ENCODE assay signal across 11 cellular contexts in the genomic region with DNA sequence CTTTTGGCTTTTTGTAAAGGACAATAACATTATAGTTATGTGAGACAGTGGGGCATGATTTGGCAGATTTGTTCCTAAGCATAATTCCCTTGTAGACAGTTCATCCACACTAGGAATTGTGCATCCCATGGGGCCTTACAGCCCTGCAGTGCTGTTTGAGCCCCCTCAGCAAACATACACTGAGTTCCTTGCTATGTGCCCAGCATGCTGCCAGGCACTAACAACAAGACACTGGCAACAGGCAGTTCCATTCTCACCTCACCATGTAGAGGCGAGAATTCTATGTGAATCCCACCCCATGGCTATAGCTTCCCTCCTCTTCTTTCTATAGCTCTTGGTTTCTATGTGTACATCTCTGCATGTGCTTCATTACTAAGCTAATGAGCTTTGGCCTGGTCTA. TPM values are rescaled to one million over a fixed set of nuclear protein-coding genes. Genes with fewer than 3 reads are reported as not detected.
DNase-seq lines count a peak whose midpoint lies in the region; ATAC-seq and TF ChIP-seq lines count a peak whose summit lies in the region.
"Had no signal": no experiment of that assay in that cellular context is flagged by ENCODE, and none has a peak within 500 bp of the region (broad histone marks: within the 10 kb centered on the region; RNA-seq: fewer than 3 reads in every experiment).

No MANE protein-coding gene starts in this region.

- H3K9me3 ChIP-seq in CD8-positive, alpha-beta memory T cell (ENCODE audit: low read length) = no peaks in the 10 kb centered on the region
- no peaks in the 10 kb centered on the region for H3K9me3 ChIP-seq in thyroid gland
- H3K9me3 ChIP-seq: gastrocnemius medialis, pancreas had no signal

- TF ChIP-seq CTCF in HFFc6 (IDR thresholded peaks at IDR 0.05) (no peak), nephron progenitor cell (IDR thresholded peaks at IDR 0.05) (no peak), thyroid gland (IDR thresholded peaks at IDR 0.05) (no peak)

- intact Hi-C loops in thyroid gland (cut with DNase I) = no loop called here
- intact Hi-C loops in sciatic nerve (cut with DNase I) = no loop called here

- peaks cover 16% of the 10 kb centered on the region for H3K4me1 ChIP-seq in CD8-positive, alpha-beta memory T cell (ENCODE audit: insufficient read depth, low read length)
- H3K4me1 ChIP-seq in thyroid gland = peaks cover 15 to 19% of the 10 kb centered on the region in 2 donors

- WGBS in thyroid gland, 2 donors = 100% methylated on average over 1 of the region's 1 CpG

- DNase-seq in CD8-positive, alpha-beta memory T cell = no peak
- DNase-seq in HFFc6 (no peak), nephron progenitor cell (no peak), thyroid gland (no peak), sciatic nerve (ENCODE audit: low spot score) (no peak), NCI-H128 (lab: John Stamatoyannopoulos, UW; ENCODE audit: unreplicated experiment) (no peak)
- DNase-seq: DMS53; gastrocnemius medialis; pancreas; stimulated activated CD4-positive, alpha-beta T cell treated with anti-CD3 and anti-CD28 coated beads, Interleukin-2, amount 100 ng/mL, for 24 hours had no signal

- H3K27ac Mint-ChIP-seq in CD8-positive, alpha-beta memory T cell = peak overlapping the region in 5 of 8 donors; percentile 81 to 95 (median 95)
- H3K27ac Mint-ChIP-seq in HFFc6 = peak overlapping the region; percentile 18; the same call in 1 of the 2 replicates
- H3K27ac Mint-ChIP-seq in activated naive CD8-positive, alpha-beta T cell = peak overlapping the region; percentile 78
- no peak overlapping the region for H3K27ac Mint-ChIP-seq in nephron progenitor cell

- H3K27me3 ChIP-seq in CD8-positive, alpha-beta memory T cell (ENCODE audit: insufficient read depth, low read length, poor library complexity, severe bottlenecking) = no peaks in the 10 kb centered on the region
- no peaks in the 10 kb centered on the region for H3K27me3 ChIP-seq in thyroid gland
- H3K27me3 ChIP-seq: gastrocnemius medialis, pancreas had no signal

- H3K36me3 ChIP-seq in CD8-positive, alpha-beta memory T cell (ENCODE audit: insufficient read depth, low read length) = peaks cover 28% of the 10 kb centered on the region
- H3K36me3 ChIP-seq in thyroid gland = peaks cover 10 to 26% of the 10 kb centered on the region in 2 donors
- H3K36me3 ChIP-seq: gastrocnemius medialis had no signal

- H3K27ac ChIP-seq in CD8-positive, alpha-beta memory T cell (ENCODE audit: low read depth, low read length) = no peak overlapping the region
- peak overlapping the region in 1 of 3 donors; percentile 10 for H3K27ac ChIP-seq in thyroid gland
- H3K27ac ChIP-seq: pancreas had no signal

- H3K36me3 Mint-ChIP-seq in CD8-positive, alpha-beta memory T cell = peaks cover 0 to 49% (median 3%) of the 10 kb centered on the region in 3 donors
- H3K36me3 Mint-ChIP-seq in HFFc6 (ENCODE audit: low read depth) (peaks cover 4% of the 10 kb centered on the region; the same call in 1 of the 2 replicates), nephron progenitor cell (ENCODE audit: low read depth) (peaks cover 18% of the 10 kb centered on the region)
- no peaks in the 10 kb centered on the region for H3K36me3 Mint-ChIP-seq in activated naive CD8-positive, alpha-beta T cell

- ATAC-seq in sciatic nerve = no peak
- ATAC-seq: gastrocnemius medialis, pancreas had no signal

- peaks cover 26 to 36% (median 31%) of the 10 kb centered on the region in 3 donors for H3K4me1 Mint-ChIP-seq in CD8-positive, alpha-beta memory T cell
- H3K4me1 Mint-ChIP-seq in HFFc6 (ENCODE audit: low read depth) = peaks cover 30% of the 10 kb centered on the region
- H3K4me1 Mint-ChIP-seq in activated naive CD8-positive, alpha-beta T cell (ENCODE audit: low read depth) = peaks cover 34% of the 10 kb centered on the region
- H3K4me1 Mint-ChIP-seq in nephron progenitor cell = peaks cover 29% of the 10 kb centered on the region

- CTCF ChIA-PET in CD8-positive, alpha-beta memory T cell (lab: Charles Lee) = interaction anchor here (1.1 to 8.9 kb wide), 4 partner anchors 11 to 80 kb away, joined by 3 to 105 read pairs (median 33); no protein-coding TSS in a partner anchor

- H3K9me3 Mint-ChIP-seq in CD8-positive, alpha-beta memory T cell = no peaks in the 10 kb centered on the region
- H3K9me3 Mint-ChIP-seq in HFFc6 (no peaks in the 10 kb centered on the region), nephron progenitor cell (no peaks in the 10 kb centered on the region)
- no peaks in the 10 kb centered on the region for H3K9me3 Mint-ChIP-seq in activated naive CD8-positive, alpha-beta T cell (ENCODE audit: low read depth)

- H3K4me3 ChIP-seq in CD8-positive, alpha-beta memory T cell (ENCODE audit: low read length) = no peak overlapping the region
- no peak overlapping the region for H3K4me3 ChIP-seq in thyroid gland (replicated peaks in 1 of 3)

- TF ChIP-seq POLR2A in thyroid gland (IDR thresholded peaks at IDR 0.05) = no peak

- no peaks in the 10 kb centered on the region for H3K27me3 Mint-ChIP-seq in CD8-positive, alpha-beta memory T cell
- H3K27me3 Mint-ChIP-seq in HFFc6 (ENCODE audit: insufficient read depth) = peaks cover 2% of the 10 kb centered on the region; the same call in 1 of the 2 replicates
- no peaks in the 10 kb centered on the region for H3K27me3 Mint-ChIP-seq in activated naive CD8-positive, alpha-beta T cell
- H3K27me3 Mint-ChIP-seq in nephron progenitor cell (ENCODE audit: low read depth, poor library complexity) = peaks cover 8% of the 10 kb centered on the region

- POLR2A ChIA-PET in CD8-positive, alpha-beta memory T cell (lab: Charles Lee) = no interaction called here

- peak overlapping the region in 4 of 7 donors; percentile 27 to 80 (median 72) for H3K4me3 Mint-ChIP-seq in CD8-positive, alpha-beta memory T cell
- peak overlapping the region; percentile 99 for H3K4me3 Mint-ChIP-seq in HFFc6
- H3K4me3 Mint-ChIP-seq in activated naive CD8-positive, alpha-beta T cell = peak overlapping the region; percentile 79
- H3K4me3 Mint-ChIP-seq in nephron progenitor cell = peak overlapping the region; percentile 74

RNA-seq across cellular contexts. Expression of gene THTPA, which starts 1.9 kb away (rescaled TPM):
- 10 to 100 TPM; 13.4 TPM for total RNA-seq in CD8-positive, alpha-beta memory T cell
- polyA plus RNA-seq in CD8-positive, alpha-beta memory T cell = 10.7 TPM
- total RNA-seq in HFFc6 (2021; fragmentation: NEBNext Ultra II Directional; extraction: Animal tissue kit (Norgen Biotek cat#: 25700)) = 10 to 100 TPM; 10.4 to 14.1 (median 11.0) TPM
- total RNA-seq in thyroid gland (10 to 100 TPM; 15.3 to 48.1 (median 28.3) TPM), sciatic nerve (19.7 TPM)

RNA-seq across cellular contexts. Expression of gene ZFHX2, which starts 6.4 kb away (rescaled TPM):
- total RNA-seq in CD8-positive, alpha-beta memory T cell = 1 to 10 TPM; 2.4 to 2.5 TPM
- polyA plus RNA-seq in CD8-positive, alpha-beta memory T cell = not detected
- total RNA-seq in HFFc6 (2021; fragmentation: NEBNext Ultra II Directional; extraction: Animal tissue kit (Norgen Biotek cat#: 25700)) = 1 to 10 TPM in 4 of 6 experiments, under 1 TPM in 2; 0.63 to 4.2 (median 1.7) TPM
- total RNA-seq in thyroid gland (1 to 10 TPM in 3 of 4 donors, under 1 TPM in 1; 0.46 to 2.3 (median 1.4) TPM), sciatic nerve (7.4 TPM)

RNA-seq across cellular contexts. Expression of gene AP1G2, which starts 9.6 kb away (rescaled TPM):
- 100 to 1,000 TPM; 152 to 154 TPM for total RNA-seq in CD8-positive, alpha-beta memory T cell
- 80.8 TPM for polyA plus RNA-seq in CD8-positive, alpha-beta memory T cell
- total RNA-seq in HFFc6 (2021; fragmentation: NEBNext Ultra II Directional; extraction: Animal tissue kit (Norgen Biotek cat#: 25700)) = 1 to 10 TPM; 1.6 to 8.3 (median 2.2) TPM
- total RNA-seq in thyroid gland = 100 to 1,000 TPM in 3 of 4 donors, 10 to 100 TPM in 1; 71.6 to 128 (median 114) TPM
- 59.6 TPM for total RNA-seq in sciatic nerve

RNA-seq across cellular contexts. Expression of gene JPH4, which starts 20.6 kb away (rescaled TPM):
- total RNA-seq in CD8-positive, alpha-beta memory T cell = 1 to 10 TPM; 1.8 TPM
- not detected for polyA plus RNA-seq in CD8-positive, alpha-beta memory T cell
- not detected for total RNA-seq in HFFc6 (2021; fragmentation: NEBNext Ultra II Directional; extraction: Animal tissue kit (Norgen Biotek cat#: 25700))
- total RNA-seq in thyroid gland (under 1 TPM in 3 of 4 donors, not detected in 1; 0.11 to 0.54 (median 0.27) TPM), sciatic nerve (0.85 TPM)
